8 cellular contexts compared by ENCODE assay signal in the genomic region with DNA sequence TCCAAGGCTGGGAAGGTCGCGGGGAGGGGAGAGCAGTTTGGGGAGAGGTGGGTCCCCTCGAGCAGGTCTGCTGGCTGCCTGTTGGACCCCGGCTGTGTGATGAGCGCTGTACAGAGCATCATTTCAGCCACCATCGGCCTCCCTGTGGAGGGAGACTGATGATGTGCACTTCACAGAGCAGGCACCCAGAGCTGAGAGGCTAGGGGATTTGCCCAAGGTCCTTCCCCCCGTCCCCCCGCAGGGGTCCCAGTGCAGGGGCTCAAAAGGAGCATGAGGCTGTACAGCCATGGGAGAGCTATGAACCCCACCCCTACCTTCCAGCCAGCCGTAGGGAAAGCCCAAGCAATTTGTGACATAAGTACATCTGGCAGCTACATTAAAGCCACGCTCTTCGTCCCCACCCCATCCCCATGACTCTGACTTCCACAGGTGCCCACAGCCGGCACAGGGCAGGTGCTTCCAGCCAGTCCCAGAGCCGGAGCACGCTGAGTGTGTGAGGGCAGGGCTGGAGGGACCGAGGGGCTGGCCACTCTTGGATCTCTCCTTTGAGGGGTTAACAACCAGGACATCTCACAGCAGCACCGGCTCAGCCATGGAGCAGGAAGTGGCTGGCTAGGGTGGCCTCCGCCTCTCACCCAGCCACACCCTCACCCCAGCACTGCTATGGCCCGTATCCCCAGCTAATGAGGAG. TPM values are rescaled to one million over a fixed set of nuclear protein-coding genes. Genes with fewer than 3 reads are reported as not detected.
DNase-seq lines count a peak whose midpoint lies in the region; ATAC-seq and TF ChIP-seq lines count a peak whose summit lies in the region.

No MANE protein-coding gene starts in this region.

- H3K4me3 ChIP-seq in Loucy (ENCODE audit: low read length, poor library complexity, severe bottlenecking) (peak overlapping the region; percentile 67), prostate gland (no peak overlapping the region), sigmoid colon (peak overlapping the region in 2 of 4 donors; percentile 76 to 81)

- H3K36me3 Mint-ChIP-seq in CD14-positive monocyte = peaks cover 0 to 11% of the 10 kb centered on the region in 2 donors
- H3K36me3 Mint-ChIP-seq in natural killer cell = peaks cover 7% of the 10 kb centered on the region

- no peaks in the 10 kb centered on the region for H3K27me3 ChIP-seq in Loucy (ENCODE audit: insufficient read depth, low read length, poor library complexity, severe bottlenecking)
- no peaks in the 10 kb centered on the region for H3K27me3 ChIP-seq in prostate gland (replicated peaks; ENCODE audit: insufficient read depth)
- H3K27me3 ChIP-seq in sigmoid colon = peaks cover 17 to 65% (median 57%) of the 10 kb centered on the region in 3 donors

- no peaks in the 10 kb centered on the region for H3K36me3 ChIP-seq in Loucy (ENCODE audit: insufficient read depth, low read length)
- no peaks in the 10 kb centered on the region for H3K36me3 ChIP-seq in prostate gland
- H3K36me3 ChIP-seq in sigmoid colon = no peaks in the 10 kb centered on the region

- H4K20me1 ChIP-seq in Loucy (ENCODE audit: insufficient read depth, low read length, poor library complexity, severe bottlenecking) = no peaks in the 10 kb centered on the region

- H3K4me1 Mint-ChIP-seq in CD14-positive monocyte (peaks cover 47% of the 10 kb centered on the region), natural killer cell (peaks cover 38 to 60% of the 10 kb centered on the region in 2 donors)

- H3K9me2 ChIP-seq in Loucy (replicated peaks; ENCODE audit: low read depth, low read length) = no peaks in the 10 kb centered on the region

- peak overlapping the region; percentile 81 to 82 for H3K4me3 Mint-ChIP-seq in CD14-positive monocyte
- H3K4me3 Mint-ChIP-seq in natural killer cell = peak overlapping the region; percentile 90

- peak overlapping the region; percentile 27 for H3K4me2 ChIP-seq in Loucy (ENCODE audit: low read depth, low read length, poor library complexity, severe bottlenecking)

- H3K4me1 ChIP-seq in Loucy (ENCODE audit: insufficient read depth, low read length, poor library complexity, severe bottlenecking) = peaks cover 34% of the 10 kb centered on the region
- H3K4me1 ChIP-seq in prostate gland (replicated peaks) = no peaks in the 10 kb centered on the region
- peaks cover 0 to 28% (median 24%) of the 10 kb centered on the region in 4 donors for H3K4me1 ChIP-seq in sigmoid colon

- H3K9me3 Mint-ChIP-seq in CD14-positive monocyte (peaks cover 0 to 8% (median 2%) of the 10 kb centered on the region in 7 donors), natural killer cell (no peaks in the 10 kb centered on the region)

- peak overlapping the region; percentile 87 for H3K27ac ChIP-seq in angular gyrus (ENCODE audit: low read depth, low read length)
- H3K27ac ChIP-seq in prostate gland = no peak overlapping the region
- H3K27ac ChIP-seq in sigmoid colon = peak overlapping the region in 1 of 4 donors; percentile 4

- peaks cover 30% of the 10 kb centered on the region for H3K79me2 ChIP-seq in Loucy (ENCODE audit: insufficient read depth, low read length)

- H2AFZ ChIP-seq in Loucy (ENCODE audit: low read length) = peak overlapping the region; percentile 69

- ATAC-seq in natural killer cell = no peak

- intact Hi-C loops in CD14-positive monocyte (cut with micrococcal nuclease) = loop anchor here (5.0 to 10.0 kb wide), 4 partner anchors 41 to 1076 kb away; partner anchors contain the start of genes PRRC2B (in 1 of the 2) and SETX (in 1 of the 2)
- intact Hi-C loops in natural killer cell (cut with micrococcal nuclease) = no loop called here
- intact Hi-C loops in prostate gland (cut with DNase I) = loop anchor here (5.0 kb wide), 1 partner anchor 49 kb away; no protein-coding TSS in a partner anchor
- intact Hi-C loops in sigmoid colon (cut with DNase I) = no loop called here

- H3K27ac Mint-ChIP-seq in CD14-positive monocyte = peak overlapping the region; percentile 77 to 93 (median 89)
- peak overlapping the region; percentile 79 to 92 for H3K27ac Mint-ChIP-seq in natural killer cell

- TF ChIP-seq EP300 in sigmoid colon (IDR thresholded peaks at IDR 0.05) = no peak

- no peaks in the 10 kb centered on the region for H3F3A ChIP-seq in Loucy (ENCODE audit: low read depth)

- peak overlapping the region; percentile 3 for H3K9ac ChIP-seq in Loucy (ENCODE audit: low read depth, low read length, poor library complexity, severe bottlenecking)

- DNase-seq in CD14-positive monocyte (ENCODE audit: low spot score) = no peak
- no peak for DNase-seq in natural killer cell
- DNase-seq in NCI-H1436 treated with DMSO at 0.1 percent for 48 hours (lab: John Stamatoyannopoulos, UW) = no peak
- DNase-seq in prostate gland (ENCODE audit: low spot score) = no peak
- DNase-seq in sigmoid colon = no peak
- DNase-seq in cerebellar nuclear complex (lab: John Stamatoyannopoulos, UW) = no peak

- no peak for TF ChIP-seq POLR2A in prostate gland (IDR thresholded peaks at IDR 0.05)
- TF ChIP-seq POLR2A in sigmoid colon (IDR thresholded peaks at IDR 0.05) = no peak

- TF ChIP-seq CTCF in CD14-positive monocyte (IDR thresholded peaks at IDR 0.05) (no peak), Loucy (conservative IDR thresholded peaks at IDR 0.05; ENCODE audit: low read length) (no peak), natural killer cell (IDR thresholded peaks at IDR 0.05) (no peak), prostate gland (IDR thresholded peaks at IDR 0.05) (no peak), sigmoid colon (IDR thresholded peaks at IDR 0.05) (no peak)

- WGBS in prostate gland = 68% methylated on average over 15 of the region's 18 CpGs
- 18 to 43% methylated on average over 18 of the region's 18 CpGs for WGBS in sigmoid colon, 2 donors

- H3K9me3 ChIP-seq in Loucy (ENCODE audit: insufficient read depth, low read depth, low read length) (no peaks in the 10 kb centered on the region), prostate gland (no peaks in the 10 kb centered on the region), sigmoid colon (no peaks in the 10 kb centered on the region)

- H3K27me3 Mint-ChIP-seq in CD14-positive monocyte (ENCODE audit: low read depth in 3 of 3) (peaks cover 24 to 32% (median 31%) of the 10 kb centered on the region in 3 donors), natural killer cell (ENCODE audit: low read depth in 2 of 2) (peaks cover 0 to 7% of the 10 kb centered on the region in 2 donors)

RNA-seq across cellular contexts. Expression of gene FAM78A, which starts 2.3 kb away (rescaled TPM):
- polyA plus RNA-seq in CD14-positive monocyte (1 to 10 TPM; 6.4 to 7.2 TPM), sigmoid colon (10 to 100 TPM in 1 of 3 donors, 1 to 10 TPM in 1, under 1 TPM in 1; 0.60 to 11.9 (median 1.4) TPM)
- total RNA-seq in natural killer cell (10 to 100 TPM; 57.6 to 91.7 (median 88.3) TPM), prostate gland (10 to 100 TPM in 1 of 2 donors, under 1 TPM in 1; 0.73 to 16.4 TPM), sigmoid colon (1 to 10 TPM; 1.2 to 3.0 (median 2.2) TPM)

RNA-seq across cellular contexts. Expression of gene PLPP7, which starts 11.0 kb away (rescaled TPM):
- 1 to 10 TPM; 1.5 to 3.1 TPM for polyA plus RNA-seq in CD14-positive monocyte
- total RNA-seq in natural killer cell = under 1 TPM; 0.28 to 0.59 (median 0.34) TPM
- 10 to 100 TPM in 1 of 2 donors, 1 to 10 TPM in 1; 2.0 to 32.5 TPM for total RNA-seq in prostate gland
- total RNA-seq in sigmoid colon = 10 to 100 TPM; 14.3 to 31.9 (median 16.8) TPM
- polyA plus RNA-seq in sigmoid colon = 1 to 10 TPM in 2 of 3 donors, under 1 TPM in 1; 0.46 to 1.8 (median 1.5) TPM

Comparison
In these comparisons a context has a peak if more than half of its experiments do, and no peak if none do; other contexts are left out.
1. intact Hi-C loops: an anchor here in CD14-positive monocyte (5.0 to 10.0 kb wide) and prostate gland (5.0 kb wide); none called in natural killer cell and sigmoid colon.